1 cellular context compared by ENCODE assay signal in genomic region chr3:142595581-142595950, GRCh38.
A peak's percentile ranks its signal among the peaks of the same experiment; 100 is the strongest.
TF ChIP-seq lines count a peak whose summit lies in the region.

No MANE protein-coding gene starts in this region.

TF ChIP-seq in A549, 52 proteins besides CTCF, POLR2A, EP300 and RAD21 (continued from another document):
- peak; percentile 65 for TF ChIP-seq USF2 (IDR thresholded peaks at IDR 0.05)
TF ChIP-seq in A549: peak in this region for 4.
